Comparison of ENCODE assay signal across 5 cellular contexts in genomic region chr5:180839227-180839626, GRCh38.
TF ChIP-seq lines count a peak whose summit lies in the region.

No MANE protein-coding gene starts in this region.

TF ChIP-seq in A549, 52 proteins besides CTCF, POLR2A, EP300 and RAD21:
- no peak for TF ChIP-seq ZC3H11A (IDR thresholded peaks at IDR 0.05)
- TF ChIP-seq EHF (CRISPR knock-in tag; IDR thresholded peaks at IDR 0.05): no peak
- TF ChIP-seq KDM1A (IDR thresholded peaks at IDR 0.05; ENCODE audit: low read depth): peak; percentile 46; the same call in 1 of the 2 replicates

TF ChIP-seq in GM12891, 5 proteins besides CTCF, POLR2A, EP300 and RAD21:
- TF ChIP-seq POLR2AphosphoS5 (IDR thresholded peaks at IDR 0.05; ENCODE audit: low read depth, low read length): no peak
TF ChIP-seq in GM12891: peak in this region for 0.

TF ChIP-seq in HEK293, 187 proteins besides CTCF, POLR2A, EP300 and RAD21 (continues in another document):
- no peak for TF ChIP-seq YY1 (tag by site-specific recombination; IDR thresholded peaks at IDR 0.05)
- TF ChIP-seq ZBTB44 (tag by site-specific recombination; IDR thresholded peaks at IDR 0.05): no peak
- TF ChIP-seq PATZ1 (tag by site-specific recombination; IDR thresholded peaks at IDR 0.05): no peak
- TF ChIP-seq ZNF140 (tag by site-specific recombination; IDR thresholded peaks at IDR 0.05): no peak
- TF ChIP-seq PRDM10 (tag by site-specific recombination; IDR thresholded peaks at IDR 0.05): no peak
- no peak for TF ChIP-seq SETDB1 (IDR thresholded peaks at IDR 0.05; ENCODE audit: insufficient read length, low read length)
- no peak for TF ChIP-seq ZNF571 (tag by site-specific recombination; IDR thresholded peaks at IDR 0.05)

TF ChIP-seq in H1, 55 proteins besides CTCF, POLR2A, EP300 and RAD21:
- TF ChIP-seq KDM1A (IDR thresholded peaks at IDR 0.05; ENCODE audit: borderline replicate concordance, low read length): 0 out of 2 replicates have a peak, but pooled peaks have one; percentile 19
- no peak for TF ChIP-seq TEAD4 (IDR thresholded peaks at IDR 0.05; ENCODE audit: low read depth, low read length)

TF ChIP-seq in SK-N-SH, 30 proteins besides CTCF, POLR2A, EP300 and RAD21:
- TF ChIP-seq RXRA (IDR thresholded peaks at IDR 0.05; ENCODE audit: borderline replicate concordance, low read depth) (no peak), FOXM1 (IDR thresholded peaks at IDR 0.05; ENCODE audit: low read depth) (no peak), GATA2 (CRISPR knock-in tag; IDR thresholded peaks at IDR 0.05) (no peak), TCF12 (IDR thresholded peaks at IDR 0.05) (no peak), ELF1 (IDR thresholded peaks at IDR 0.05) (no peak), NRF1 (IDR thresholded peaks at IDR 0.05; ENCODE audit: low read depth, low read length) (no peak), MXI1 (IDR thresholded peaks at IDR 0.05; ENCODE audit: low read depth, low read length) (no peak), JUND (IDR thresholded peaks at IDR 0.05) (no peak), RFX5 (IDR thresholded peaks at IDR 0.05; ENCODE audit: low read length) (no peak), CHD2 (IDR thresholded peaks at IDR 0.05; ENCODE audit: low read length, partially characterized antibody) (no peak), USF1 (IDR thresholded peaks at IDR 0.05; ENCODE audit: borderline replicate concordance, low read depth) (no peak), GABPA (IDR thresholded peaks at IDR 0.05; ENCODE audit: low read depth) (no peak), IRF3 (IDR thresholded peaks at IDR 0.05; ENCODE audit: low read depth, low read length) (no peak)
